In genomic region chr2:14944562-14945346, GRCh38 we compare ENCODE assay signal across 9 cellular contexts.
DNase-seq lines count a peak whose midpoint lies in the region; ATAC-seq and TF ChIP-seq lines count a peak whose summit lies in the region.
"Had no signal": no experiment of that assay in that cellular context is flagged by ENCODE, and none has a peak within 500 bp of the region (broad histone marks: within the 10 kb centered on the region; RNA-seq: fewer than 3 reads in every experiment).

No MANE protein-coding gene starts in this region.

- DNase-seq in NCI-H345 (lab: John Stamatoyannopoulos, UW) (peak; percentile 6), NCI-H345 treated with DMSO at 0.1 percent for 48 hours (lab: John Stamatoyannopoulos, UW; ENCODE audit: unreplicated experiment) (no peak), SJCRH30 (peak; percentile 43 to 61), UCSD-AML1 (lab: John Stamatoyannopoulos, UW; ENCODE audit: unreplicated experiment) (no peak), T-helper 1 cell (no peak), NCI-H187 (lab: John Stamatoyannopoulos, UW) (no peak)

- H3K27ac ChIP-seq in SJCRH30 = no peak overlapping the region
- no peak overlapping the region for H3K27ac ChIP-seq in liver (ENCODE audit: low read depth in 1 of 2, low read length in 2 of 2)
- H3K27ac ChIP-seq: BLaER1 treated with 17β-estradiol and CSF1 and Interleukin-3, amounts not matched to agents 10 nM and 100 nM had no signal

- peak; percentile 72 to 76 for TF ChIP-seq RAD21 in liver (IDR thresholded peaks at IDR 0.05)

- H3K4me3 ChIP-seq in SJCRH30 = no peak overlapping the region
- no peak overlapping the region for H3K4me3 ChIP-seq in liver (ENCODE audit: low read depth in 1 of 3, low read length in 3 of 3)
- H3K4me3 ChIP-seq: BLaER1 treated with 17β-estradiol and CSF1 and Interleukin-3, amounts not matched to agents 10 nM and 100 nM had no signal

- H3K27me3 ChIP-seq in SJCRH30 (peaks cover 7% of the 10 kb centered on the region; the same call in 1 of the 2 replicates), liver (ENCODE audit: control insufficient read depth in 4 of 4, insufficient read depth in 4 of 4, low read length in 3 of 4) (peaks cover 0 to 2% (median 0%) of the 10 kb centered on the region in 4 donors)
- H3K27me3 ChIP-seq: BLaER1 treated with 17β-estradiol and CSF1 and Interleukin-3, amounts not matched to agents 10 nM and 100 nM had no signal

- 63% methylated on average over 7 of the region's 7 CpGs for WGBS in liver

- no peaks in the 10 kb centered on the region for H3K36me3 ChIP-seq in SJCRH30
- H3K36me3 ChIP-seq in liver (ENCODE audit: control insufficient read depth in 4 of 4, insufficient read depth in 3 of 4, low read depth in 1 of 4, low read length in 3 of 4) = no peaks in the 10 kb centered on the region
- H3K36me3 ChIP-seq: BLaER1 treated with 17β-estradiol and CSF1 and Interleukin-3, amounts not matched to agents 10 nM and 100 nM had no signal

- ATAC-seq in HG03460 (IDR thresholded peaks at IDR 0.05; ENCODE audit: unreplicated experiment) = peak; percentile 73

- no peaks in the 10 kb centered on the region for H3K9me3 ChIP-seq in SJCRH30 (replicated peaks)
- H3K9me3 ChIP-seq in liver (ENCODE audit: control insufficient read depth in 4 of 4, low read length in 3 of 4) = no peaks in the 10 kb centered on the region

- H3K9ac ChIP-seq in liver (ENCODE audit: low read depth in 1 of 2, low read length in 2 of 2) = no peak overlapping the region
- H3K9ac ChIP-seq: BLaER1 treated with 17β-estradiol and CSF1 and Interleukin-3, amounts not matched to agents 10 nM and 100 nM had no signal

- no peaks in the 10 kb centered on the region for H3K4me1 ChIP-seq in SJCRH30
- no peaks in the 10 kb centered on the region for H3K4me1 ChIP-seq in liver (ENCODE audit: control insufficient read depth in 4 of 4, insufficient read depth in 4 of 4, low read length in 3 of 4)
- H3K4me1 ChIP-seq: BLaER1 treated with 17β-estradiol and CSF1 and Interleukin-3, amounts not matched to agents 10 nM and 100 nM had no signal

- TF ChIP-seq CTCF in liver (IDR thresholded peaks at IDR 0.05; ENCODE audit: low read depth, low read length, missing input control) = peak; percentile 37

TF ChIP-seq in liver, 16 proteins besides CTCF, POLR2A, EP300 and RAD21:
- no peak for TF ChIP-seq FOXA2 (IDR thresholded peaks at IDR 0.05)
- TF ChIP-seq, protein P1, sequence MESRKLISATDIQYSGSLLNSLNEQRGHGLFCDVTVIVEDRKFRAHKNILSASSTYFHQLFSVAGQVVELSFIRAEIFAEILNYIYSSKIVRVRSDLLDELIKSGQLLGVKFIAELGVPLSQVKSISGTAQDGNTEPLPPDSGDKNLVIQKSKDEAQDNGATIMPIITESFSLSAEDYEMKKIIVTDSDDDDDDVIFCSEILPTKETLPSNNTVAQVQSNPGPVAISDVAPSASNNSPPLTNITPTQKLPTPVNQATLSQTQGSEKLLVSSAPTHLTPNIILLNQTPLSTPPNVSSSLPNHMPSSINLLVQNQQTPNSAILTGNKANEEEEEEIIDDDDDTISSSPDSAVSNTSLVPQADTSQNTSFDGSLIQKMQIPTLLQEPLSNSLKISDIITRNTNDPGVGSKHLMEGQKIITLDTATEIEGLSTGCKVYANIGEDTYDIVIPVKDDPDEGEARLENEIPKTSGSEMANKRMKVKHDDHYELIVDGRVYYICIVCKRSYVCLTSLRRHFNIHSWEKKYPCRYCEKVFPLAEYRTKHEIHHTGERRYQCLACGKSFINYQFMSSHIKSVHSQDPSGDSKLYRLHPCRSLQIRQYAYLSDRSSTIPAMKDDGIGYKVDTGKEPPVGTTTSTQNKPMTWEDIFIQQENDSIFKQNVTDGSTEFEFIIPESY (IDR thresholded peaks at IDR 0.05) = no peak
- TF ChIP-seq HNF4A (conservative IDR thresholded peaks at IDR 0.05) = no peak
- TF ChIP-seq JUND (IDR thresholded peaks at IDR 0.05) = no peak
- no peak for TF ChIP-seq REST (IDR thresholded peaks at IDR 0.05)
- no peak for TF ChIP-seq EGR1 (IDR thresholded peaks at IDR 0.05; ENCODE audit: low read depth in 2 of 2)
- no peak for TF ChIP-seq NR2F2 (IDR thresholded peaks at IDR 0.05)
- no peak for TF ChIP-seq TAF1 (conservative IDR thresholded peaks at IDR 0.05)
- TF ChIP-seq SP1 (IDR thresholded peaks at IDR 0.05) = no peak
- no peak for TF ChIP-seq GABPA (IDR thresholded peaks at IDR 0.05 in 1 of 2, conservative IDR thresholded peaks at IDR 0.05 in 1 of 2)

Comparison
In these comparisons a context has a peak if more than half of its experiments do, and no peak if none do; other contexts are left out.
1. DNase-seq: peak in NCI-H345 (single experiment) and SJCRH30 (2 of 2); none in NCI-H345 treated with DMSO at 0.1 percent for 48 hours (single experiment), UCSD-AML1 (single experiment), T-helper 1 cell (0 of 5) and NCI-H187 (0 of 2).